1 cellular context compared by ENCODE assay signal in genomic region chr16:12261739-12262453, GRCh38.
TF ChIP-seq lines count a peak whose summit lies in the region.
"Not testable (repeated sequence)": the region's sequence is repeated elsewhere in the genome, so short reads cannot be mapped to it uniquely, and the experiment has no call there.

No MANE protein-coding gene starts in this region.

TF ChIP-seq in HepG2, 621 proteins besides CTCF, POLR2A, EP300 and RAD21 (continued from another document and continues in another):
- TF ChIP-seq ZKSCAN5 (CRISPR knock-in tag; IDR thresholded peaks at IDR 0.05) (0 out of 2 replicates have a peak, but pooled peaks have one; percentile 13), THAP8 (CRISPR knock-in tag; IDR thresholded peaks at IDR 0.05; ENCODE audit: borderline replicate concordance) (peak; percentile 23; the same call in 1 of the 2 replicates), ZNF329 (CRISPR knock-in tag; IDR thresholded peaks at IDR 0.05; ENCODE audit: low read depth) (peak; percentile 54; the same call in 1 of the 2 replicates), ZNF768 (CRISPR knock-in tag; IDR thresholded peaks at IDR 0.05) (peak; percentile 17; the same call in 1 of the 2 replicates), ZNF605 (CRISPR knock-in tag; IDR thresholded peaks at IDR 0.05) (peak; percentile 23; the same call in 1 of the 2 replicates), EEA1 (CRISPR knock-in tag; IDR thresholded peaks at IDR 0.05; ENCODE audit: borderline replicate concordance) (peak; percentile 62; the same call in 1 of the 2 replicates), ZBTB38 (CRISPR knock-in tag; IDR thresholded peaks at IDR 0.05) (peak; percentile 26; the same call in 1 of the 2 replicates), USF2 (IDR thresholded peaks at IDR 0.05; ENCODE audit: low read depth, low read length) (0 out of 2 replicates have a peak, but pooled peaks have one; percentile 10), USF2 (CRISPR knock-in tag; IDR thresholded peaks at IDR 0.05; ENCODE audit: borderline replicate concordance) (peak; percentile 40; the same call in 1 of the 2 replicates), SP5 (CRISPR knock-in tag; IDR thresholded peaks at IDR 0.05; ENCODE audit: borderline replicate concordance, low read depth) (0 out of 2 replicates have a peak, but pooled peaks have one; percentile 7), ZNF556 (CRISPR knock-in tag; IDR thresholded peaks at IDR 0.05; ENCODE audit: borderline replicate concordance) (0 out of 2 replicates have a peak, but pooled peaks have one; percentile 9), HNF4G (CRISPR knock-in tag; IDR thresholded peaks at IDR 0.05; ENCODE audit: borderline replicate concordance, low read depth) (0 out of 2 replicates have a peak, but pooled peaks have one; percentile 22), HOXA3 (CRISPR knock-in tag; IDR thresholded peaks at IDR 0.05) (peak; percentile 6; the same call in 1 of the 2 replicates), ZNF607 (CRISPR knock-in tag; IDR thresholded peaks at IDR 0.05; ENCODE audit: borderline replicate concordance) (0 out of 2 replicates have a peak, but pooled peaks have one; percentile 88), ZNF772 (CRISPR knock-in tag; IDR thresholded peaks at IDR 0.05) (peak; percentile 77), ZNF350 (CRISPR knock-in tag; IDR thresholded peaks at IDR 0.05; ENCODE audit: borderline replicate concordance, low read depth) (0 out of 2 replicates have a peak, but pooled peaks have one; percentile 25), FOXC1 (CRISPR knock-in tag; IDR thresholded peaks at IDR 0.05; ENCODE audit: borderline replicate concordance) (0 out of 2 replicates have a peak, but pooled peaks have one; percentile 35), ZNF687 (CRISPR knock-in tag; IDR thresholded peaks at IDR 0.05) (peak; percentile 69; the same call in 1 of the 2 replicates), ZSCAN30 (CRISPR knock-in tag; IDR thresholded peaks at IDR 0.05) (peak; percentile 76; the same call in 1 of the 2 replicates), ZNF3 (CRISPR knock-in tag; IDR thresholded peaks at IDR 0.05) (peak; percentile 71; the same call in 1 of the 2 replicates), MAX (IDR thresholded peaks at IDR 0.05) (peak; percentile 73), ZNF20 (CRISPR knock-in tag; IDR thresholded peaks at IDR 0.05) (0 out of 2 replicates have a peak, but pooled peaks have one; percentile 2), ZFP91 (CRISPR knock-in tag; IDR thresholded peaks at IDR 0.05; ENCODE audit: borderline replicate concordance) (peak; percentile 67; the same call in 1 of the 2 replicates)
- TF ChIP-seq, protein P1, sequence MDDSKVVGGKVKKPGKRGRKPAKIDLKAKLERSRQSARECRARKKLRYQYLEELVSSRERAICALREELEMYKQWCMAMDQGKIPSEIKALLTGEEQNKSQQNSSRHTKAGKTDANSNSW (CRISPR knock-in tag; IDR thresholded peaks at IDR 0.05; ENCODE audit: borderline replicate concordance) = 0 out of 2 replicates have a peak, but pooled peaks have one; percentile 35
- TF ChIP-seq, protein P2, sequence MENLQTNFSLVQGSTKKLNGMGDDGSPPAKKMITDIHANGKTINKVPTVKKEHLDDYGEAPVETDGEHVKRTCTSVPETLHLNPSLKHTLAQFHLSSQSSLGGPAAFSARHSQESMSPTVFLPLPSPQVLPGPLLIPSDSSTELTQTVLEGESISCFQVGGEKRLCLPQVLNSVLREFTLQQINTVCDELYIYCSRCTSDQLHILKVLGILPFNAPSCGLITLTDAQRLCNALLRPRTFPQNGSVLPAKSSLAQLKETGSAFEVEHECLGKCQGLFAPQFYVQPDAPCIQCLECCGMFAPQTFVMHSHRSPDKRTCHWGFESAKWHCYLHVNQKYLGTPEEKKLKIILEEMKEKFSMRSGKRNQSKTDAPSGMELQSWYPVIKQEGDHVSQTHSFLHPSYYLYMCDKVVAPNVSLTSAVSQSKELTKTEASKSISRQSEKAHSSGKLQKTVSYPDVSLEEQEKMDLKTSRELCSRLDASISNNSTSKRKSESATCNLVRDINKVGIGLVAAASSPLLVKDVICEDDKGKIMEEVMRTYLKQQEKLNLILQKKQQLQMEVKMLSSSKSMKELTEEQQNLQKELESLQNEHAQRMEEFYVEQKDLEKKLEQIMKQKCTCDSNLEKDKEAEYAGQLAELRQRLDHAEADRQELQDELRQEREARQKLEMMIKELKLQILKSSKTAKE (CRISPR knock-in tag; IDR thresholded peaks at IDR 0.05; ENCODE audit: borderline replicate concordance) = peak; percentile 68; the same call in 1 of the 2 replicates
- TF ChIP-seq HNF4G (IDR thresholded peaks at IDR 0.05; ENCODE audit: borderline replicate concordance, low read depth, low read length) = not testable (repeated sequence)
- TF ChIP-seq, protein P3, sequence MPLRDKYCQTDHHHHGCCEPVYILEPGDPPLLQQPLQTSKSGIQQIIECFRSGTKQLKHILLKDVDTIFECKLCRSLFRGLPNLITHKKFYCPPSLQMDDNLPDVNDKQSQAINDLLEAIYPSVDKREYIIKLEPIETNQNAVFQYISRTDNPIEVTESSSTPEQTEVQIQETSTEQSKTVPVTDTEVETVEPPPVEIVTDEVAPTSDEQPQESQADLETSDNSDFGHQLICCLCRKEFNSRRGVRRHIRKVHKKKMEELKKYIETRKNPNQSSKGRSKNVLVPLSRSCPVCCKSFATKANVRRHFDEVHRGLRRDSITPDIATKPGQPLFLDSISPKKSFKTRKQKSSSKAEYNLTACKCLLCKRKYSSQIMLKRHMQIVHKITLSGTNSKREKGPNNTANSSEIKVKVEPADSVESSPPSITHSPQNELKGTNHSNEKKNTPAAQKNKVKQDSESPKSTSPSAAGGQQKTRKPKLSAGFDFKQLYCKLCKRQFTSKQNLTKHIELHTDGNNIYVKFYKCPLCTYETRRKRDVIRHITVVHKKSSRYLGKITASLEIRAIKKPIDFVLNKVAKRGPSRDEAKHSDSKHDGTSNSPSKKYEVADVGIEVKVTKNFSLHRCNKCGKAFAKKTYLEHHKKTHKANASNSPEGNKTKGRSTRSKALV (CRISPR knock-in tag; IDR thresholded peaks at IDR 0.05) = peak; percentile 3; the same call in 1 of the 2 replicates
- TF ChIP-seq, protein P4, sequence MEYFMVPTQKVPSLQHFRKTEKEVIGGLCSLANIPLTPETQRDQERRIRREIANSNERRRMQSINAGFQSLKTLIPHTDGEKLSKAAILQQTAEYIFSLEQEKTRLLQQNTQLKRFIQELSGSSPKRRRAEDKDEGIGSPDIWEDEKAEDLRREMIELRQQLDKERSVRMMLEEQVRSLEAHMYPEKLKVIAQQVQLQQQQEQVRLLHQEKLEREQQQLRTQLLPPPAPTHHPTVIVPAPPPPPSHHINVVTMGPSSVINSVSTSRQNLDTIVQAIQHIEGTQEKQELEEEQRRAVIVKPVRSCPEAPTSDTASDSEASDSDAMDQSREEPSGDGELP (IDR thresholded peaks at IDR 0.05; ENCODE audit: borderline replicate concordance, low read depth) = 0 out of 2 replicates have a peak, but pooled peaks have one; percentile 22
- TF ChIP-seq, protein P5, sequence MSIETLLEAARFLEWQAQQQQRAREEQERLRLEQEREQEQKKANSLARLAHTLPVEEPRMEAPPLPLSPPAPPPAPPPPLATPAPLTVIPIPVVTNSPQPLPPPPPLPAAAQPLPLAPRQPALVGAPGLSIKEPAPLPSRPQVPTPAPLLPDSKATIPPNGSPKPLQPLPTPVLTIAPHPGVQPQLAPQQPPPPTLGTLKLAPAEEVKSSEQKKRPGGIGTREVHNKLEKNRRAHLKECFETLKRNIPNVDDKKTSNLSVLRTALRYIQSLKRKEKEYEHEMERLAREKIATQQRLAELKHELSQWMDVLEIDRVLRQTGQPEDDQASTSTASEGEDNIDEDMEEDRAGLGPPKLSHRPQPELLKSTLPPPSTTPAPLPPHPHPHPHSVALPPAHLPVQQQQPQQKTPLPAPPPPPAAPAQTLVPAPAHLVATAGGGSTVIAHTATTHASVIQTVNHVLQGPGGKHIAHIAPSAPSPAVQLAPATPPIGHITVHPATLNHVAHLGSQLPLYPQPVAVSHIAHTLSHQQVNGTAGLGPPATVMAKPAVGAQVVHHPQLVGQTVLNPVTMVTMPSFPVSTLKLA (IDR thresholded peaks at IDR 0.05) = peak; percentile 71
